In the genomic region with DNA sequence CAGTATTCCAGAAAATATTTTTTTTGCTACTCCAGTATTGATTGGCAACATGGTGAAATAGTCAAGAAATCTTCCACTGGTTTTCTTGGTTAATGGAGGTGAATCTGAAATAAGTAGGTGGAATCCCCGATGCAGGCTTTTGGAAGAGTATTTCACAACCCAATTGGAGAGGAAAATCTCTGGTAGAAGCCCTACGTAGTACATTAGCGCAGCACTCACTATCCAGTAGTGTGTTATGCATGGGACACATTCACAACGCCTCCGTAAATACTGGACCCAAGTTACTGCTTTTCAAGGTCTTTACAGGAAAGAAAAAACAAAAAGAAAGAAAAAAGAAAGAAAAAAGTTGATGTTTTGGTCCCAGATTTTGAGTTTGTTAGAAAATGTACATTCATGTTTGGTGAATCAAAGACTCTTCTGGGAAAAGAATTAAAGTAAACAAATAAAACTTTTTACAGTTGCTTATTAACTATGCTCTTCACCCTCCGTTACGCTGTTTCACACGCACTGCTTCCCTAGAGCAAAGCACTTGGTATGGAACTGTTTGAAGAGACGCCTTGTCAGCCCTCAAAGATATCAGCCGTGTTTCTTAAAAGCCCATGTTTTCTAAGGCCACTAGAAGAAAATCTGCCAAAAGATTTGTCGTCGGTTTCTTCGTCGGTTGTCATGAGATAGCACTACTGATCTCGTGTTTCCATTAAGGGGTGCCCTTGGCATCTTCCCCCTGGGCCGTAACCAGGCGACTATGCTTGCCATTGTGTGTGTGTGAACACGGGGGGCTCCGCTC, we compare ENCODE assay signal across 13 cellular contexts.
DNase-seq lines count a peak whose midpoint lies in the region; ATAC-seq, FAIRE-seq and TF ChIP-seq lines count a peak whose summit lies in the region.
"Had no signal": no experiment of that assay in that cellular context is flagged by ENCODE, and none has a peak within 500 bp of the region (broad histone marks: within the 10 kb centered on the region; RNA-seq: fewer than 3 reads in every experiment).

No MANE protein-coding gene starts in this region.

- H3K4me1 ChIP-seq in gastrocnemius medialis, result no peaks in the 10 kb centered on the region

- peaks cover 1% of the 10 kb centered on the region for H3K36me3 Mint-ChIP-seq in activated CD8-positive, alpha-beta T cell treated with anti-CD3 and anti-CD28 coated beads, Interleukin-2, amount 10 ng/mL, durations not matched to agents 7 days and 5 days (ENCODE audit: low read depth)

- no peak for TF ChIP-seq CTCF in gastrocnemius medialis (IDR thresholded peaks at IDR 0.05 in 4 of 5, conservative IDR thresholded peaks at IDR 0.05 in 1 of 5)

- CTCF ChIA-PET in activated CD8-positive, alpha-beta T cell treated with anti-CD3 and anti-CD28 coated beads, Interleukin-2, amount 10 ng/mL, durations not matched to agents 7 days and 5 days (lab: Charles Lee), result interaction anchor here (0.8 to 1.3 kb wide), 2 partner anchors 23 to 64 kb away, joined by 3 to 9 read pairs; no protein-coding TSS in a partner anchor

- POLR2A ChIA-PET in activated CD8-positive, alpha-beta T cell treated with anti-CD3 and anti-CD28 coated beads, Interleukin-2, amount 10 ng/mL, durations not matched to agents 7 days and 5 days (lab: Charles Lee), result no interaction called here

- peak; percentile 28 for DNase-seq in DMS53 treated with DMSO at 0.1 percent for 48 hours (lab: John Stamatoyannopoulos, UW; ENCODE audit: unreplicated experiment)
- no peak for DNase-seq in DMS53 (lab: John Stamatoyannopoulos, UW)
- no peak for DNase-seq in activated CD8-positive, alpha-beta T cell treated with anti-CD3 and anti-CD28 coated beads, Interleukin-2, amount 10 ng/mL, durations not matched to agents 7 days and 5 days
- no peak for DNase-seq in gastrocnemius medialis
- DNase-seq in HPDE6-E6E7 (ENCODE audit: extremely low spot score), result no peak
- DNase-seq in HTR-8/SVneo (ENCODE audit: insufficient read length, low spot score), result no peak
- no peak for DNase-seq in pons (ENCODE audit: low spot score)
- DNase-seq: MM.1S; NK-92 treated with Interleukin-12 subunit alpha and Interleukin-12 subunit beta, amount 100 ng/mL, for 24 hours; small intestine; WERI-Rb-1 had no signal

- H3K36me3 ChIP-seq in gastrocnemius medialis, result no peaks in the 10 kb centered on the region
- H3K36me3 ChIP-seq: WERI-Rb-1 had no signal

- in situ Hi-C loops in gastrocnemius medialis (cut with MboI; ENCODE audit: low sequenced_read_pairs in 4 of 4), result no loop called here

- intact Hi-C loops in gastrocnemius medialis (cut with DNase I; ENCODE audit: low total_unique reads), result no loop called here

- H3K27me3 Mint-ChIP-seq in activated CD8-positive, alpha-beta T cell treated with anti-CD3 and anti-CD28 coated beads, Interleukin-2, amount 10 ng/mL, durations not matched to agents 7 days and 5 days (ENCODE audit: low read depth), result peaks cover 70% of the 10 kb centered on the region

- FAIRE-seq in HTR-8/SVneo (lab: Jason Lieb, UNC), result no peak
- FAIRE-seq: small intestine had no signal

- no peak for TF ChIP-seq POLR2A in gastrocnemius medialis (IDR thresholded peaks at IDR 0.05)

- H3K27ac Mint-ChIP-seq in activated CD8-positive, alpha-beta T cell treated with anti-CD3 and anti-CD28 coated beads, Interleukin-2, amount 10 ng/mL, durations not matched to agents 7 days and 5 days, result peak overlapping the region; percentile 29

- H3K4me3 ChIP-seq in iPS-18c (ENCODE audit: insufficient read depth, low read depth, low read length) (peak overlapping the region; percentile 36; the same call in 1 of the 2 replicates), gastrocnemius medialis (peak overlapping the region in 3 of 4 donors; percentile 32 to 44 (median 39))

- H3K27me3 ChIP-seq in gastrocnemius medialis, result peaks cover 0 to 30% (median 12%) of the 10 kb centered on the region in 3 donors

- no peak overlapping the region for H3K27ac ChIP-seq in gastrocnemius medialis
- H3K27ac ChIP-seq: 22Rv1, WERI-Rb-1 had no signal

- no peaks in the 10 kb centered on the region for H3K9me3 ChIP-seq in iPS-18c (ENCODE audit: control insufficient read depth, insufficient read depth, low read length)
- H3K9me3 ChIP-seq in gastrocnemius medialis, result no peaks in the 10 kb centered on the region

- H3K9me3 Mint-ChIP-seq in activated CD8-positive, alpha-beta T cell treated with anti-CD3 and anti-CD28 coated beads, Interleukin-2, amount 10 ng/mL, durations not matched to agents 7 days and 5 days (ENCODE audit: insufficient read depth), result no peaks in the 10 kb centered on the region

- H3K4me3 Mint-ChIP-seq in activated CD8-positive, alpha-beta T cell treated with anti-CD3 and anti-CD28 coated beads, Interleukin-2, amount 10 ng/mL, durations not matched to agents 7 days and 5 days, result peak overlapping the region; percentile 68

- H3K4me1 Mint-ChIP-seq in activated CD8-positive, alpha-beta T cell treated with anti-CD3 and anti-CD28 coated beads, Interleukin-2, amount 10 ng/mL, durations not matched to agents 7 days and 5 days (ENCODE audit: low read depth), result peaks cover 13% of the 10 kb centered on the region

- ATAC-seq in activated CD8-positive, alpha-beta T cell treated with anti-CD3 and anti-CD28 coated beads, Interleukin-2, amount 10 ng/mL, durations not matched to agents 7 days and 5 days, result peak; percentile 27
- no peak for ATAC-seq in gastrocnemius medialis
